8 cellular contexts compared by ENCODE assay signal in the genomic region with DNA sequence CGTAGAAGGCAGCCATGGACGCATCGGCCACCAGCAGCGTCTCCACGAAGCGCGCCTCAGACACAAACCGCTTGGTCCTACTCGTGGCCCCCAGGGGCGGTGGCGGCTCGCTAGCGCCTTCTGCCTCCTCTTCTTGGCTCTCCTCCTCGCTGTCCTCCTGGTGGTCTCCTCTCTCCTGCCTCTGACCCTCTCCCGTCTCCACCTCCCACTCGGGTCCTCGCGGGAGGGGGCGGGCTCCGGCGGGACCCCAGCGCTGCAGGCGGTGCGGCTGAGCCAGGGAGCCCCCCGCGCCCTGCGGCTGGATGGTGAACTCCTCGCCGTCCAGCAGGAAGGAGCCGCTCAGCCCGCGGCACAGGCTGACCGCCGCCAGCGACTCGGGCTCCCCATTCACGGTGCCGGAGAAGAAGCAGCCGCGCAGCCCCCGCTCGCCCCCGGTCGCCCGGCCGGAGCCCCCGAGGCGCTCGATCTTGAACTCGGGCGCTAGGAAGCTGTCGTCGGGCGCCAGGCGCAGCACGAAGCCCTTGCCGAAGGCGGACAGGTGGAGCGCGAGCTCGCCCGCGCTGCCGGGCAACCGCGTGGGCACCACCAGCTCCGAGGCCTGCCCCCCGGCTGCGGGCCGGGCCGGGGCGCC. TPM values are rescaled to one million over a fixed set of nuclear protein-coding genes. Genes with fewer than 3 reads are reported as not detected.
DNase-seq lines count a peak whose midpoint lies in the region; ATAC-seq and TF ChIP-seq lines count a peak whose summit lies in the region.

No MANE protein-coding gene starts in this region.

- no peak overlapping the region for H2BK5ac ChIP-seq in trophoblast cell (ENCODE audit: low read depth, low read length, poor library complexity)

- no peak overlapping the region for H3K14ac ChIP-seq in trophoblast cell (ENCODE audit: low read length)

- no peaks in the 10 kb centered on the region for H3K79me1 ChIP-seq in trophoblast cell (ENCODE audit: low read length)

- H3K4me2 ChIP-seq in trophoblast cell (ENCODE audit: low read length) = peak overlapping the region; percentile 71

- no peak overlapping the region for H3K27ac ChIP-seq in Panc1 (ENCODE audit: low read length)
- no peak overlapping the region for H3K27ac ChIP-seq in trophoblast cell (ENCODE audit: low read depth, low read length)

- no peak overlapping the region for H4K8ac ChIP-seq in trophoblast cell (ENCODE audit: low read depth, low read length)

- BruUV-seq in Panc1 (replicated peaks; lab: Mats Ljungman, UMichigan) = no TSS peak

- no peak overlapping the region for H4K12ac ChIP-seq in trophoblast cell (ENCODE audit: low read depth, low read length)

- H3K27me3 ChIP-seq in Panc1 (ENCODE audit: control insufficient read depth, insufficient read depth, low read length) = peaks cover 35% of the 10 kb centered on the region
- peaks cover 40% of the 10 kb centered on the region for H3K27me3 ChIP-seq in trophoblast cell (ENCODE audit: insufficient read depth, low read length)

- no peak overlapping the region for H3K27ac Mint-ChIP-seq in glutamatergic neuron (ENCODE audit: unreplicated experiment)

- H3K79me2 ChIP-seq in trophoblast cell (ENCODE audit: control insufficient read depth, insufficient read depth, low read length, poor library complexity) = no peaks in the 10 kb centered on the region

- in situ Hi-C loops in Panc1 (cut with HindIII; ENCODE audit: low pct_unique_long_range_greater_than_20kb, low sequenced_read_pairs) = no loop called here

- intact Hi-C loops in Panc1 (cut with micrococcal nuclease; ENCODE audit: unreplicated experiment) = loop anchor here (2.0 kb wide), 1 partner anchor 215 kb away; no protein-coding TSS in a partner anchor

- peak; percentile 53 for DNase-seq in Daoy (ENCODE audit: low read depth)
- no peak for DNase-seq in Panc1 (ENCODE audit: low read depth, low spot score)
- peak; percentile 61 for DNase-seq in glutamatergic neuron
- DNase-seq in trophoblast cell = no peak
- DNase-seq in cortex of kidney (lab: John Stamatoyannopoulos, UW) = no peak

- H3K36me3 Mint-ChIP-seq in glutamatergic neuron (ENCODE audit: unreplicated experiment) = no peaks in the 10 kb centered on the region

- peaks cover 13% of the 10 kb centered on the region for H3K27me3 Mint-ChIP-seq in glutamatergic neuron (ENCODE audit: unreplicated experiment)

- no peak overlapping the region for H2BK12ac ChIP-seq in trophoblast cell (ENCODE audit: low read length)

- H3K36me3 ChIP-seq in Panc1 (ENCODE audit: control insufficient read depth, insufficient read depth, low read length) = no peaks in the 10 kb centered on the region
- no peaks in the 10 kb centered on the region for H3K36me3 ChIP-seq in trophoblast cell (ENCODE audit: control insufficient read depth in 1 of 2, insufficient read depth in 2 of 2, low read length in 2 of 2)

- no peak overlapping the region for H3K18ac ChIP-seq in trophoblast cell (ENCODE audit: low read length)

- H3K4me1 ChIP-seq in Panc1 (ENCODE audit: control insufficient read depth, insufficient read depth, low read length) = 0 out of 2 replicates have a peak, but pooled peaks cover 9% of the 10 kb centered on the region
- peaks cover 0 to 8% of the 10 kb centered on the region in 2 experiments for H3K4me1 ChIP-seq in trophoblast cell (ENCODE audit: control insufficient read depth in 1 of 2, insufficient read depth in 2 of 2, low read length in 2 of 2)

- H3K9me3 Mint-ChIP-seq in glutamatergic neuron (ENCODE audit: unreplicated experiment) = peaks cover 3% of the 10 kb centered on the region

- peak; percentile 52 for ATAC-seq in Panc1
- ATAC-seq in GM18858 (IDR thresholded peaks at IDR 0.05; ENCODE audit: unreplicated experiment) = no peak
- ATAC-seq in GM21367 (IDR thresholded peaks at IDR 0.05; ENCODE audit: unreplicated experiment) = no peak
- ATAC-seq in HG03571 (IDR thresholded peaks at IDR 0.05; ENCODE audit: unreplicated experiment) = no peak

- H3K23ac ChIP-seq in trophoblast cell (ENCODE audit: low read length) = no peak overlapping the region

- H3K4ac ChIP-seq in trophoblast cell (ENCODE audit: low read depth, low read length) = no peak overlapping the region

- H4K91ac ChIP-seq in trophoblast cell (ENCODE audit: low read depth, low read length) = no peak overlapping the region

- H3K4me3 Mint-ChIP-seq in glutamatergic neuron (ENCODE audit: unreplicated experiment) = peak overlapping the region; percentile 85

- no peak overlapping the region for H2BK120ac ChIP-seq in trophoblast cell (ENCODE audit: insufficient read depth, low read length, poor library complexity)

- no CpG with 5 or more reads among the region's 72 CpGs for WGBS in trophoblast cell (ENCODE audit: extremely low coverage, insufficient coverage, insufficient read length)

- POLR2A ChIA-PET in Panc1 (lab: Charles Lee) = no interaction called here

- no peak overlapping the region for H2AK5ac ChIP-seq in trophoblast cell (ENCODE audit: low read length)

- TF ChIP-seq CTCF in Panc1 (IDR thresholded peaks at IDR 0.05) = no peak; the same call in 1 of the 2 replicates
- TF ChIP-seq CTCF in glutamatergic neuron (IDR thresholded peaks at IDR 0.05; ENCODE audit: partially characterized antibody, unreplicated experiment) = peak; percentile 12

- H3K4me3 ChIP-seq in Panc1 (ENCODE audit: low read depth in 2 of 2, low read length in 2 of 2) (peak overlapping the region; percentile 22 to 37), trophoblast cell (ENCODE audit: low read depth, low read length) (peak overlapping the region; percentile 18)

- H2AFZ ChIP-seq in trophoblast cell (ENCODE audit: insufficient read depth, low read length, poor library complexity) = no peak overlapping the region

- H3K4me1 Mint-ChIP-seq in glutamatergic neuron (ENCODE audit: low read depth, unreplicated experiment) = peaks cover 10% of the 10 kb centered on the region

- no peak overlapping the region for H3K9ac ChIP-seq in trophoblast cell (ENCODE audit: low read length)

- H3K9me3 ChIP-seq in Panc1 (ENCODE audit: control insufficient read depth, insufficient read depth, low read depth, low read length) (no peaks in the 10 kb centered on the region), trophoblast cell (ENCODE audit: insufficient read depth, low read depth, low read length) (peaks cover 3% of the 10 kb centered on the region)

- CTCF ChIA-PET in Panc1 (lab: Charles Lee) = interaction anchor here (0.6 to 2.0 kb wide), 2 partner anchors 435 to 487 kb away, joined by 5 to 6 read pairs; no protein-coding TSS in a partner anchor

RNA-seq across cellular contexts. Expression of gene ADAMTS8, which starts 0.7 kb away (rescaled TPM):
- not detected in 2 replicates for total RNA-seq in Daoy (2014; rRNA removed; shearing (Covaris generic))
- total RNA-seq in Panc1 (2021; ENCODE audit: unreplicated experiment) (0.15 TPM), glutamatergic neuron (ENCODE audit: unreplicated experiment) (0.32 TPM)
- polyA plus RNA-seq in Panc1 (2012; ENCODE audit: insufficient read length) = 0.12 TPM
- not detected in 2 replicates for polyA plus RNA-seq in trophoblast cell (2013)

RNA-seq across cellular contexts. Expression of gene ADAMTS15, which starts 20.7 kb away (rescaled TPM):
- 9.0 and 12.0 TPM in 2 replicates for total RNA-seq in Daoy (2014; rRNA removed; shearing (Covaris generic))
- 39.9 TPM for total RNA-seq in Panc1 (2021; ENCODE audit: unreplicated experiment)
- polyA plus RNA-seq in Panc1 (2012; ENCODE audit: insufficient read length) = 44.4 TPM
- 0.20 TPM for total RNA-seq in glutamatergic neuron (ENCODE audit: unreplicated experiment)
- polyA plus RNA-seq in trophoblast cell (2013) = 0.15 and 0.18 TPM in 2 replicates

Comparison
In these comparisons a context has a peak if more than half of its experiments do, and no peak if none do; other contexts are left out.
1. DNase-seq: peak in Daoy (single experiment) and glutamatergic neuron (single experiment); none in Panc1 (single experiment), trophoblast cell (0 of 2) and cortex of kidney (single experiment).